ENCODE assay signal across 28 cellular contexts in the genomic region with DNA sequence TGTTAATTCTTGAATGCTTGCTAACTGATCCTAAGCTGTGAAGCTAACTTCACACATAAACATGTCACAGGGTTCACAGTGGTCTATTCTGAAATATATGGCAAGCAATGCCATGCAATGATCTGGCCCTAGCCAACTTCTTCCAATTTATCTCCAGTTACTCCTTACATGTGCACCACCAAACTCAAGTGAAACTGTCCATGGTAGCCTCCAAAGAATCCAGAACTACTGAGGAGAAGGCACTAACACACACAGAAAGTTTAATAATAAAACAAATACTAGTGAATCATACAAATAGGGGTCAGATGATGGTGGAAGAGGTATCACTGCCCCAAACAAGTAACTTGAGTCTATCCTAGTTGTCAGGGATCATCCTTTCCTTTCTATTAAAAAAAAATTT.
"Had no signal": no experiment of that assay in that cellular context is flagged by ENCODE, and none has a peak within 500 bp of the region (broad histone marks: within the 10 kb centered on the region; RNA-seq: fewer than 3 reads in every experiment).

No MANE protein-coding gene starts in this region.

- DNase-seq: activated B cell treated with CpG ODN at 0.5 μM for 24 hours; activated CD4-positive, alpha-beta T cell treated with anti-CD3 and anti-CD28 coated beads for 48 hours; activated CD4-positive, alpha-beta T cell treated with anti-CD3 and anti-CD28 coated beads, Interleukin-2, amount 50 U/mL, for 1 hour; activated CD4-positive, alpha-beta T cell treated with anti-CD3 and anti-CD28 coated beads, Interleukin-2, amount 50 U/mL, for 48 hours; activated CD8-positive, alpha-beta memory T cell treated with anti-CD3 and anti-CD28 coated beads, Interleukin-2, amount 10 ng/mL, durations not matched to agents 7 days and 5 days; activated CD8-positive, alpha-beta memory T cell treated with anti-CD3 and anti-CD28 coated beads, Interleukin-2, amount 50 U/mL, for 4 hours; activated CD8-positive, alpha-beta T cell treated with anti-CD3 and anti-CD28 coated beads for 36 hours; activated gamma-delta T cell; activated naive CD4-positive, alpha-beta T cell; activated naive CD4-positive, alpha-beta T cell treated with anti-CD3 and anti-CD28 coated beads, Interleukin-2, amount 10 ng/mL, durations not matched to agents 7 days and 5 days; activated naive CD8-positive, alpha-beta T cell treated with anti-CD3 and anti-CD28 coated beads, Interleukin-2, amount 10 ng/mL, durations not matched to agents 7 days and 5 days; activated T-cell treated with anti-CD3 and anti-CD28 coated beads, Interleukin-2, amount 50 U/mL, for 24 hours; activated T-cell treated with anti-CD3 and anti-CD28 coated beads, Interleukin-2, amount 50 U/mL, for 72 hours; amniotic stem cell; anterior cingulate cortex; brain microvascular endothelial cell; dorsolateral prefrontal cortex; effector memory CD4-positive, alpha-beta T cell; foreskin fibroblast; T-helper 17 cell; T1000; WERI-Rb-1 had no signal

- H3K4me3 ChIP-seq: coronary artery, dorsolateral prefrontal cortex had no signal

- H3K27me3 ChIP-seq: brain microvascular endothelial cell had no signal

- H3K36me3 ChIP-seq: brain microvascular endothelial cell, WERI-Rb-1 had no signal

- FAIRE-seq: astrocyte, frontal cortex had no signal

- ATAC-seq: activated CD4-positive, CD25-positive, alpha-beta regulatory T cell treated with anti-CD3 and anti-CD28 coated beads, Interleukin-2, amount 50 U/mL, for 24 hours; activated CD8-positive, alpha-beta memory T cell treated with anti-CD3 and anti-CD28 coated beads, Interleukin-2, amount 10 ng/mL, durations not matched to agents 7 days and 5 days; activated CD8-positive, alpha-beta T cell treated with anti-CD3 and anti-CD28 coated beads for 36 hours; activated naive CD4-positive, alpha-beta T cell treated with anti-CD3 and anti-CD28 coated beads, Interleukin-2, amount 50 U/mL, for 72 hours; activated T-cell treated with anti-CD3 and anti-CD28 coated beads, Interleukin-2, amount 50 U/mL, for 72 hours; esophagus mucosa; T-helper 17 cell had no signal

- H3K27ac ChIP-seq: brain microvascular endothelial cell, coronary artery, dorsolateral prefrontal cortex, WERI-Rb-1 had no signal
